ENCODE assay signal across 16 cellular contexts in genomic region chr4:186404562-186405134, GRCh38.
DNase-seq lines count a peak whose midpoint lies in the region; FAIRE-seq and TF ChIP-seq lines count a peak whose summit lies in the region.
"Had no signal": no experiment of that assay in that cellular context is flagged by ENCODE, and none has a peak within 500 bp of the region (broad histone marks: within the 10 kb centered on the region; RNA-seq: fewer than 3 reads in every experiment).

No MANE protein-coding gene starts in this region.

- no peaks in the 10 kb centered on the region for H3K27me3 ChIP-seq in bronchial epithelial cell (ENCODE audit: control insufficient read depth, insufficient read depth, low read length)

- H3K9me3 Mint-ChIP-seq in type B pancreatic cell = peaks cover 15% of the 10 kb centered on the region
- peaks cover 3% of the 10 kb centered on the region for H3K9me3 Mint-ChIP-seq in chondrocyte (ENCODE audit: low read depth)
- H3K9me3 Mint-ChIP-seq: CD4-positive, alpha-beta T cell had no signal

- DNase-seq in Caki2 (ENCODE audit: low read depth) (peak; percentile 2), bronchial epithelial cell (ENCODE audit: low read depth) (peak; percentile 2), mucosa of gallbladder (ENCODE audit: low spot score) (peak; percentile 34), type B pancreatic cell (ENCODE audit: extremely low spot score, unreplicated experiment) (no peak), DMS53 treated with DMSO at 0.1 percent for 48 hours (lab: John Stamatoyannopoulos, UW; ENCODE audit: unreplicated experiment) (no peak), DMS 273 treated with DMSO at 0.1 percent for 48 hours (lab: John Stamatoyannopoulos, UW) (no peak), chondrocyte (ENCODE audit: low spot score) (no peak), putamen (ENCODE audit: low spot score) (no peak)
- DNase-seq: C1 segment of cervical spinal cord; CD4-positive, alpha-beta T cell; DMS53; GOT3 had no signal

- no peaks in the 10 kb centered on the region for H3K36me3 ChIP-seq in bronchial epithelial cell (ENCODE audit: control insufficient read depth, insufficient read depth, low read length)
- H3K36me3 ChIP-seq: HAP-1 had no signal

- in situ Hi-C loops in Caki2 (cut with HindIII; ENCODE audit: low pct_unique_long_range_greater_than_20kb, low sequenced_read_pairs) = no loop called here

- H3K36me3 Mint-ChIP-seq in type B pancreatic cell = no peaks in the 10 kb centered on the region
- no peaks in the 10 kb centered on the region for H3K36me3 Mint-ChIP-seq in chondrocyte (ENCODE audit: low read depth)

- FAIRE-seq in bronchial epithelial cell (lab: Jason Lieb, UNC) = peak; percentile 28
- FAIRE-seq: GM18507, K562 had no signal

- H3K27ac Mint-ChIP-seq in type B pancreatic cell = peak overlapping the region; percentile 55
- no peak overlapping the region for H3K27ac Mint-ChIP-seq in chondrocyte (ENCODE audit: unreplicated experiment)
- H3K27ac Mint-ChIP-seq: B cell; CD4-positive, alpha-beta T cell had no signal

- H3K4me1 Mint-ChIP-seq in type B pancreatic cell (ENCODE audit: unreplicated experiment) (peaks cover 9% of the 10 kb centered on the region), chondrocyte (ENCODE audit: low read depth) (peaks cover 7% of the 10 kb centered on the region)
- H3K4me1 Mint-ChIP-seq: B cell had no signal

- H3K4me3 Mint-ChIP-seq in type B pancreatic cell (no peak overlapping the region), chondrocyte (ENCODE audit: unreplicated experiment) (no peak overlapping the region)
- H3K4me3 Mint-ChIP-seq: B cell; CD4-positive, alpha-beta T cell had no signal

- no peaks in the 10 kb centered on the region for H3K27me3 Mint-ChIP-seq in type B pancreatic cell
- peaks cover 4% of the 10 kb centered on the region for H3K27me3 Mint-ChIP-seq in chondrocyte (ENCODE audit: low read depth)
- H3K27me3 Mint-ChIP-seq: B cell; CD4-positive, alpha-beta T cell had no signal

- H3K4me3 ChIP-seq in bronchial epithelial cell (ENCODE audit: low read depth, low read length) = no peak overlapping the region
- H3K4me3 ChIP-seq: HAP-1, K562 had no signal

- TF ChIP-seq CTCF in bronchial epithelial cell (IDR thresholded peaks at IDR 0.05; ENCODE audit: insufficient read depth, low read length, severe bottlenecking) = no peak
- no peak for TF ChIP-seq CTCF in type B pancreatic cell (conservative IDR thresholded peaks at IDR 0.05)
- TF ChIP-seq CTCF in chondrocyte (IDR thresholded peaks at IDR 0.05) = no peak

Comparison
In these comparisons a context has a peak if more than half of its experiments do, and no peak if none do; other contexts are left out.
1. DNase-seq: peak in Caki2 (single experiment), bronchial epithelial cell (single experiment) and mucosa of gallbladder (single experiment); none in type B pancreatic cell (single experiment), DMS53 treated with DMSO at 0.1 percent for 48 hours (single experiment), DMS 273 treated with DMSO at 0.1 percent for 48 hours (single experiment), chondrocyte (single experiment) and putamen (single experiment).